ENCODE assay signal across 9 cellular contexts in genomic region chr14:21723431-21724045, GRCh38. TPM values are rescaled to one million over a fixed set of nuclear protein-coding genes. Genes with fewer than 3 reads are reported as not detected.
A peak's percentile ranks its signal among the peaks of the same experiment; 100 is the strongest.
DNase-seq lines count a peak whose midpoint lies in the region; ATAC-seq and TF ChIP-seq lines count a peak whose summit lies in the region.
"Had no signal": no experiment of that assay in that cellular context is flagged by ENCODE, and none has a peak within 500 bp of the region (broad histone marks: within the 10 kb centered on the region; RNA-seq: fewer than 3 reads in every experiment).

No MANE protein-coding gene starts in this region.

- H3K27me3 Mint-ChIP-seq in activated CD8-positive, alpha-beta memory T cell treated with anti-CD3 and anti-CD28 coated beads, Interleukin-2, amount 10 ng/mL, durations not matched to agents 7 days and 5 days, result peaks cover 37% of the 10 kb centered on the region
- H3K27me3 Mint-ChIP-seq in central memory CD8-positive, alpha-beta T cell, result peaks cover 65% of the 10 kb centered on the region

- H3K4me3 ChIP-seq in sigmoid colon, result no peak overlapping the region
- H3K4me3 ChIP-seq: right lobe of liver had no signal

- peak overlapping the region; percentile 68 for H3K4me3 Mint-ChIP-seq in activated CD8-positive, alpha-beta memory T cell treated with anti-CD3 and anti-CD28 coated beads, Interleukin-2, amount 10 ng/mL, durations not matched to agents 7 days and 5 days
- peak overlapping the region; percentile 49 for H3K4me3 Mint-ChIP-seq in central memory CD8-positive, alpha-beta T cell

- POLR2A ChIA-PET in RWPE1 (lab: Yijun Ruan, JAX; ENCODE audit: low non-redundant PET), result no interaction called here

- H3K27ac Mint-ChIP-seq in activated CD8-positive, alpha-beta memory T cell treated with anti-CD3 and anti-CD28 coated beads, Interleukin-2, amount 10 ng/mL, durations not matched to agents 7 days and 5 days, result peak overlapping the region; percentile 1
- no peak overlapping the region for H3K27ac Mint-ChIP-seq in central memory CD8-positive, alpha-beta T cell (ENCODE audit: low read depth)

- H3K36me3 Mint-ChIP-seq in activated CD8-positive, alpha-beta memory T cell treated with anti-CD3 and anti-CD28 coated beads, Interleukin-2, amount 10 ng/mL, durations not matched to agents 7 days and 5 days, result no peaks in the 10 kb centered on the region
- H3K36me3 Mint-ChIP-seq in central memory CD8-positive, alpha-beta T cell (ENCODE audit: insufficient read depth), result no peaks in the 10 kb centered on the region

- TF ChIP-seq CTCF in RWPE1 (conservative IDR thresholded peaks at IDR 0.05; ENCODE audit: low read depth) (no peak), sigmoid colon (IDR thresholded peaks at IDR 0.05) (no peak)

- 69 to 85% methylated on average over 14 of the region's 14 CpGs for WGBS in sigmoid colon, 2 donors

- no peaks in the 10 kb centered on the region for H3K36me3 ChIP-seq in sigmoid colon
- H3K36me3 ChIP-seq: right lobe of liver had no signal

- no peak overlapping the region for H3K27ac ChIP-seq in RWPE1
- no peak overlapping the region for H3K27ac ChIP-seq in sigmoid colon
- H3K27ac ChIP-seq: right lobe of liver had no signal

- intact Hi-C loops in sciatic nerve (cut with DNase I), result no loop called here
- intact Hi-C loops in sigmoid colon (cut with DNase I), result no loop called here

- TF ChIP-seq POLR2A in sigmoid colon (IDR thresholded peaks at IDR 0.05), result no peak

- no peak for TF ChIP-seq EP300 in sigmoid colon (IDR thresholded peaks at IDR 0.05)

- DNase-seq in activated CD8-positive, alpha-beta memory T cell treated with anti-CD3 and anti-CD28 coated beads, Interleukin-2, amount 10 ng/mL, durations not matched to agents 7 days and 5 days, result peak; percentile 67
- DNase-seq in activated CD8-positive, alpha-beta memory T cell treated with anti-CD3 and anti-CD28 coated beads, Interleukin-2, amount 50 U/mL, for 48 hours, result no peak
- peak; percentile 3 for DNase-seq in RWPE1 (ENCODE audit: low spot score)
- DNase-seq in central memory CD8-positive, alpha-beta T cell (ENCODE audit: low spot score in 2 of 2), result no peak
- peak; percentile 16 for DNase-seq in stimulated activated CD4-positive, alpha-beta T cell treated with anti-CD3 and anti-CD28 coated beads, Interleukin-12 subunit alpha, Interleukin-12 subunit beta, amount 100 ng/mL, for 4 hours
- no peak for DNase-seq in sciatic nerve (ENCODE audit: low spot score)
- DNase-seq in sigmoid colon, result no peak
- DNase-seq: right lobe of liver had no signal

- no peaks in the 10 kb centered on the region for H3K9me3 ChIP-seq in sigmoid colon
- H3K9me3 ChIP-seq: right lobe of liver had no signal

- H3K27me3 ChIP-seq in sigmoid colon, result no peaks in the 10 kb centered on the region
- H3K27me3 ChIP-seq: right lobe of liver had no signal

- no peaks in the 10 kb centered on the region for H3K9me3 Mint-ChIP-seq in activated CD8-positive, alpha-beta memory T cell treated with anti-CD3 and anti-CD28 coated beads, Interleukin-2, amount 10 ng/mL, durations not matched to agents 7 days and 5 days (ENCODE audit: low read depth)
- H3K9me3 Mint-ChIP-seq in central memory CD8-positive, alpha-beta T cell, result no peaks in the 10 kb centered on the region

- H3K4me1 Mint-ChIP-seq in activated CD8-positive, alpha-beta memory T cell treated with anti-CD3 and anti-CD28 coated beads, Interleukin-2, amount 10 ng/mL, durations not matched to agents 7 days and 5 days, result peaks cover 5% of the 10 kb centered on the region
- H3K4me1 Mint-ChIP-seq in central memory CD8-positive, alpha-beta T cell, result no peaks in the 10 kb centered on the region

- ATAC-seq in activated CD8-positive, alpha-beta memory T cell treated with anti-CD3 and anti-CD28 coated beads, Interleukin-2, amount 10 ng/mL, durations not matched to agents 7 days and 5 days, result peak; percentile 91
- ATAC-seq in central memory CD8-positive, alpha-beta T cell (replicated peaks; ENCODE audit: extremely low read depth, poor library complexity, severe bottlenecking), result peak; percentile 54
- ATAC-seq in sciatic nerve (no peak), HG02610 (IDR thresholded peaks at IDR 0.05; ENCODE audit: unreplicated experiment) (no peak)

- no peaks in the 10 kb centered on the region for H3K4me1 ChIP-seq in sigmoid colon
- H3K4me1 ChIP-seq: right lobe of liver had no signal

- CTCF ChIA-PET in activated CD8-positive, alpha-beta memory T cell treated with anti-CD3 and anti-CD28 coated beads, Interleukin-2, amount 10 ng/mL, durations not matched to agents 7 days and 5 days (lab: Charles Lee), result interaction anchor here (0.7 to 4.7 kb wide), 11 partner anchors 10 to 848 kb away, joined by 3 to 27 read pairs (median 4); no protein-coding TSS in a partner anchor
- CTCF ChIA-PET in RWPE1 (lab: Yijun Ruan, JAX), result interaction anchor here (0.7 to 1.0 kb wide), 2 partner anchors 12 kb away, joined by 3 to 5 read pairs; no protein-coding TSS in a partner anchor

RNA-seq across cellular contexts. Expression of gene OR4E1, which starts 49.9 kb away (rescaled TPM):
- total RNA-seq in activated CD8-positive, alpha-beta memory T cell treated with anti-CD3 and anti-CD28 coated beads, Interleukin-2, amount 10 ng/mL, durations not matched to agents 7 days and 5 days, result not detected
- total RNA-seq in sciatic nerve (not detected), sigmoid colon (not detected)
- not detected for polyA plus RNA-seq in sigmoid colon
- total RNA-seq: right lobe of liver had no signal

Comparison
In these comparisons a context has a peak if more than half of its experiments do, and no peak if none do; other contexts are left out.
1. DNase-seq: peak in activated CD8-positive, alpha-beta memory T cell treated with anti-CD3 and anti-CD28 coated beads, Interleukin-2, amount 10 ng/mL, durations not matched to agents 7 days and 5 days (single experiment), RWPE1 (single experiment) and stimulated activated CD4-positive, alpha-beta T cell treated with anti-CD3 and anti-CD28 coated beads, Interleukin-12 subunit alpha, Interleukin-12 subunit beta, amount 100 ng/mL, for 4 hours (single experiment); none in activated CD8-positive, alpha-beta memory T cell treated with anti-CD3 and anti-CD28 coated beads, Interleukin-2, amount 50 U/mL, for 48 hours (single experiment), central memory CD8-positive, alpha-beta T cell (0 of 2), sciatic nerve (single experiment) and sigmoid colon (single experiment).
2. ATAC-seq: peak in activated CD8-positive, alpha-beta memory T cell treated with anti-CD3 and anti-CD28 coated beads, Interleukin-2, amount 10 ng/mL, durations not matched to agents 7 days and 5 days (single experiment) and central memory CD8-positive, alpha-beta T cell (single experiment); none in sciatic nerve (single experiment) and HG02610 (single experiment).